In genomic region chr1:36384542-36385409, GRCh38 we compare ENCODE assay signal across 8 cellular contexts.
DNase-seq lines count a peak whose midpoint lies in the region; TF ChIP-seq lines count a peak whose summit lies in the region.

No MANE protein-coding gene starts in this region.

- H3K9me3 ChIP-seq in stomach smooth muscle (ENCODE audit: control insufficient read depth in 2 of 2, low read length in 2 of 2), result no peaks in the 10 kb centered on the region

- no peak for TF ChIP-seq CTCF in VCaP (conservative IDR thresholded peaks at IDR 0.05)

- H3K4me3 ChIP-seq in stomach smooth muscle (ENCODE audit: low read length in 2 of 2), result peak overlapping the region; percentile 93

- H3K27me3 ChIP-seq in stomach smooth muscle (ENCODE audit: control insufficient read depth in 1 of 2, insufficient read depth in 2 of 2, low read length in 2 of 2), result no peaks in the 10 kb centered on the region

- peaks cover 67% of the 10 kb centered on the region for H3K4me1 ChIP-seq in stomach smooth muscle (ENCODE audit: control insufficient read depth, insufficient read depth, low read length)

- H3K36me3 ChIP-seq in stomach smooth muscle (ENCODE audit: control insufficient read depth in 2 of 2, insufficient read depth in 2 of 2, low read length in 2 of 2), result peaks cover 2% of the 10 kb centered on the region in 2 donors

- H3K9ac ChIP-seq in stomach smooth muscle (ENCODE audit: low read length in 2 of 2), result peak overlapping the region; percentile 90 to 92

- DNase-seq in DMS 273 (lab: John Stamatoyannopoulos, UW; ENCODE audit: unreplicated experiment), result peak; percentile 77
- no peak for DNase-seq in DMS 273 treated with DMSO at 0.1 percent for 48 hours (lab: John Stamatoyannopoulos, UW)
- DNase-seq in NCI-H2029 (lab: John Stamatoyannopoulos, UW), result peak; percentile 71
- DNase-seq in effector CD8-positive, alpha-beta T cell (lab: John Stamatoyannopoulos, UW), result peak; percentile 19
- peak; percentile 52 for DNase-seq in medulla oblongata (ENCODE audit: extremely low spot score)
- DNase-seq in DMS114 treated with DMSO at 0.1 percent for 48 hours (lab: John Stamatoyannopoulos, UW; ENCODE audit: unreplicated experiment), result no peak

- H3K27ac ChIP-seq in VCaP, result peak overlapping the region; percentile 84
- H3K27ac ChIP-seq in stomach smooth muscle (ENCODE audit: low read length), result peak overlapping the region; percentile 99

Comparison
In these comparisons a context has a peak if more than half of its experiments do, and no peak if none do; other contexts are left out.
1. DNase-seq: peak in DMS 273 (single experiment), NCI-H2029 (single experiment), effector CD8-positive, alpha-beta T cell (single experiment) and medulla oblongata (single experiment); none in DMS 273 treated with DMSO at 0.1 percent for 48 hours (single experiment) and DMS114 treated with DMSO at 0.1 percent for 48 hours (single experiment).